ENCODE assay signal across 16 cellular contexts in genomic region chr1:169307176-169307575, GRCh38.
"Had no signal": no experiment of that assay in that cellular context is flagged by ENCODE, and none has a peak within 500 bp of the region (broad histone marks: within the 10 kb centered on the region; RNA-seq: fewer than 3 reads in every experiment).

No MANE protein-coding gene starts in this region.

- DNase-seq: activated CD4-positive, alpha-beta memory T cell treated with anti-CD3 and anti-CD28 coated beads, Interleukin-2, amount 10 ng/mL, durations not matched to agents 7 days and 5 days; activated naive CD8-positive, alpha-beta T cell treated with anti-CD3 and anti-CD28 coated beads, Interleukin-2, amount 10 ng/mL, durations not matched to agents 7 days and 5 days; activated T-cell treated with anti-CD3 and anti-CD28 coated beads, Interleukin-2, amount 50 U/mL, for 72 hours; aorta; esophagus squamous epithelium; foreskin keratinocyte; left colon; naive thymus-derived CD8-positive, alpha-beta T cell; stimulated activated CD4-positive, alpha-beta T cell treated with anti-CD3 and anti-CD28 coated beads, Interleukin-2, amount 100 ng/mL, for 24 hours; stimulated activated naive CD4-positive, alpha-beta T cell; substantia nigra; transverse colon had no signal

- H3K27ac ChIP-seq: breast epithelium, esophagus squamous epithelium, foreskin keratinocyte, heart left ventricle, transverse colon had no signal

- H3K4me1 ChIP-seq: breast epithelium, esophagus squamous epithelium, transverse colon had no signal

- H3K27me3 ChIP-seq: breast epithelium, esophagus squamous epithelium, foreskin keratinocyte, heart left ventricle, transverse colon had no signal

- ATAC-seq: activated T-cell treated with anti-CD3 and anti-CD28 coated beads, Interleukin-2, amount 50 U/mL, for 72 hours; foreskin keratinocyte; heart left ventricle; left colon; naive thymus-derived CD8-positive, alpha-beta T cell; right cardiac atrium had no signal

- H3K9me3 ChIP-seq: breast epithelium, esophagus squamous epithelium, heart left ventricle, transverse colon had no signal

- H3K4me3 ChIP-seq: breast epithelium, esophagus squamous epithelium, heart left ventricle, lung, transverse colon had no signal

- H3K36me3 ChIP-seq: breast epithelium, transverse colon had no signal
